ENCODE assay signal across 9 cellular contexts in the genomic region with DNA sequence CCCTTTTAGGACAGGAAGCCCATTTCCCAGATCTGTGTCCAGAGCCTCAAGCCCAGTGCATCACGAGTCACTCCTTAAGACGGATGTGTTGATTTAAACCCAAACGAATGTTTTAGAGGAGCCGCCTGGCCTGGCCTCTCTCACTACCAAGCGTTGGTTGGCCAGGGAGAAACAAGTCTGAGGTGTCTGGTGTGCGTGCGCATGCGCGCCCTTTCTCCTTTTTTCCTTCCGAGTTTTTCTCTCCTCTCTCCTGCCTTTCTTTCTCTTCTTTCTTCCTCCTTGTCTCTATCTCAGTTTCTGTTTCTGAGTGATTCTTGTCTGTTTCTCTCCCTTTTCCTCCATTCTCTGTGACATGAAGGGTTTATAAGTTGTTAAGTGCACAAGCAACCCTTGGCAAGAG.
"Had no signal": no experiment of that assay in that cellular context is flagged by ENCODE, and none has a peak within 500 bp of the region (broad histone marks: within the 10 kb centered on the region; RNA-seq: fewer than 3 reads in every experiment).

No MANE protein-coding gene starts in this region.

- H3K9me3 ChIP-seq: HAP-1 had no signal

- H3K9ac ChIP-seq: KMS-11 had no signal

- H3K4me1 ChIP-seq: HAP-1 had no signal

- H3K27ac ChIP-seq: KMS-11 had no signal

- H3K4me3 ChIP-seq: HAP-1 had no signal

- H3K4me2 ChIP-seq: KMS-11 had no signal

- FAIRE-seq: HTR-8/SVneo had no signal

- H3K9me3 Mint-ChIP-seq: HFFc6 had no signal

- H3K27ac Mint-ChIP-seq: HFFc6 had no signal

- ATAC-seq: HCT116 had no signal

- H3K4me3 Mint-ChIP-seq: HFFc6 had no signal

- DNase-seq: GOT3, H7, HFFc6, IMR-90, KBM-7 had no signal

- H3K36me3 ChIP-seq: HAP-1 had no signal
